In genomic region chr11:120236169-120237107, GRCh38 we compare ENCODE assay signal across 1 cellular context.
TF ChIP-seq lines count a peak whose summit lies in the region.

No MANE protein-coding gene starts in this region.

TF ChIP-seq in K562, 482 proteins besides CTCF, POLR2A, EP300 and RAD21 (continued from another document and continues in another):
- no peak for TF ChIP-seq ZBTB11 (CRISPR knock-in tag; IDR thresholded peaks at IDR 0.05)
- TF ChIP-seq PHTF2 (CRISPR knock-in tag; IDR thresholded peaks at IDR 0.05): no peak
- TF ChIP-seq GTF2F1 (IDR thresholded peaks at IDR 0.05; ENCODE audit: low read depth, low read length): peak; percentile 96
- no peak for TF ChIP-seq RERE (CRISPR knock-in tag; IDR thresholded peaks at IDR 0.05; ENCODE audit: borderline replicate concordance)
- no peak for TF ChIP-seq BHLHE40 (IDR thresholded peaks at IDR 0.05; ENCODE audit: low read length)
- no peak for TF ChIP-seq ZNF175 (CRISPR knock-in tag; IDR thresholded peaks at IDR 0.05; ENCODE audit: low read depth)
- peak; percentile 52; the same call in 1 of the 2 replicates for TF ChIP-seq CREM (IDR thresholded peaks at IDR 0.05; ENCODE audit: low read depth)
- TF ChIP-seq HDAC8 (tag; IDR thresholded peaks at IDR 0.05): no peak
- TF ChIP-seq CHD2 (IDR thresholded peaks at IDR 0.05; ENCODE audit: low read depth, low read length): 0 out of 2 replicates have a peak, but pooled peaks have one; percentile 16
- 0 out of 2 replicates have a peak, but pooled peaks have one; percentile 29 for TF ChIP-seq PTBP1 (IDR thresholded peaks at IDR 0.05; ENCODE audit: low read depth, low read length)
- TF ChIP-seq ZNF184 (CRISPR knock-in tag; IDR thresholded peaks at IDR 0.05): no peak
- peak; percentile 98 for TF ChIP-seq TBP (optimal IDR thresholded peaks at IDR 0.05; ENCODE audit: low read depth, low read length)
- TF ChIP-seq RFX1 (IDR thresholded peaks at IDR 0.05): no peak
- no peak for TF ChIP-seq SMARCA5 (IDR thresholded peaks at IDR 0.05)
- TF ChIP-seq KAT8 (IDR thresholded peaks at IDR 0.05; ENCODE audit: low read depth): no peak
- no peak for TF ChIP-seq ZNF224 (CRISPR knock-in tag; IDR thresholded peaks at IDR 0.05)
- peak in 1 of 3 experiments; percentile 58 for TF ChIP-seq YY1 (IDR thresholded peaks at IDR 0.05; ENCODE audit: borderline replicate concordance in 1 of 3, control insufficient read depth in 1 of 3, extremely low read depth in 1 of 3, insufficient read depth in 3 of 3, insufficient read length in 1 of 3, insufficient replicate concordance in 2 of 3, low read depth in 1 of 3, low read length in 2 of 3)
- TF ChIP-seq CBX8 (IDR thresholded peaks at IDR 0.05; ENCODE audit: borderline replicate concordance, extremely low read depth, low read depth, low read length, poor library complexity, severe bottlenecking): no peak
- no peak for TF ChIP-seq NUFIP1 (IDR thresholded peaks at IDR 0.05; ENCODE audit: partially characterized antibody)
- 0 out of 2 replicates have a peak, but pooled peaks have one; percentile 18 for TF ChIP-seq MXI1 (IDR thresholded peaks at IDR 0.05; ENCODE audit: low read depth, low read length)
- no peak for TF ChIP-seq ZBTB8A (IDR thresholded peaks at IDR 0.05; ENCODE audit: partially characterized antibody)
- TF ChIP-seq ZBTB12 (CRISPR knock-in tag; IDR thresholded peaks at IDR 0.05): no peak
- TF ChIP-seq NFXL1 (CRISPR knock-in tag; IDR thresholded peaks at IDR 0.05): no peak
- no peak for TF ChIP-seq FOSL1 (tag; conservative IDR thresholded peaks at IDR 0.05)
- TF ChIP-seq STAT5B (CRISPR knock-in tag; IDR thresholded peaks at IDR 0.05): no peak
- TF ChIP-seq ZNF324 (CRISPR knock-in tag; IDR thresholded peaks at IDR 0.05): no peak
- 0 out of 4 replicates have a peak, but pooled peaks of 1 of the 2 experiments have one; percentile 32 for TF ChIP-seq ETV6 (IDR thresholded peaks at IDR 0.05; ENCODE audit: borderline replicate concordance in 1 of 2, low read depth in 2 of 2, low read length in 1 of 2)
- TF ChIP-seq ETV6 (CRISPR knock-in tag; IDR thresholded peaks at IDR 0.05; ENCODE audit: borderline replicate concordance): no peak
- TF ChIP-seq PCBP2 (IDR thresholded peaks at IDR 0.05; ENCODE audit: low read depth, low read length, poor library complexity, severe bottlenecking): no peak
- TF ChIP-seq XRCC3 (IDR thresholded peaks at IDR 0.05): no peak; the same call in 1 of the 2 replicates
- no peak for TF ChIP-seq ATF3 (IDR thresholded peaks at IDR 0.05)
- TF ChIP-seq ATF3 (CRISPR knock-in tag; conservative IDR thresholded peaks at IDR 0.05): 0 out of 2 replicates have a peak, but pooled peaks have one; percentile 41
- no peak for TF ChIP-seq ELF4 (CRISPR knock-in tag; IDR thresholded peaks at IDR 0.05)
- peak; percentile 97 for TF ChIP-seq CBX1 (IDR thresholded peaks at IDR 0.05; ENCODE audit: low read depth)
- TF ChIP-seq ZNF449 (CRISPR knock-in tag; IDR thresholded peaks at IDR 0.05): no peak
- TF ChIP-seq ATF6 (CRISPR knock-in tag; IDR thresholded peaks at IDR 0.05): no peak
- 0 out of 4 replicates have a peak, but pooled peaks of 1 of the 2 experiments have one; percentile 10 for TF ChIP-seq KDM1A (IDR thresholded peaks at IDR 0.05)
- no peak for TF ChIP-seq IRF2 (CRISPR knock-in tag; IDR thresholded peaks at IDR 0.05)
- 0 out of 2 replicates have a peak, but pooled peaks have one; percentile 35 for TF ChIP-seq ZBTB7A (IDR thresholded peaks at IDR 0.05; ENCODE audit: borderline replicate concordance, control insufficient read depth, low read depth, low read length)
- no peak for TF ChIP-seq U2AF2 (optimal IDR thresholded peaks at IDR 0.05; ENCODE audit: low read depth, low read length)
- TF ChIP-seq NR0B1 (IDR thresholded peaks at IDR 0.05; ENCODE audit: partially characterized antibody): no peak
- TF ChIP-seq ZC3H8 (IDR thresholded peaks at IDR 0.05): peak; percentile 97
- no peak for TF ChIP-seq ZNF347 (CRISPR knock-in tag; IDR thresholded peaks at IDR 0.05; ENCODE audit: low read depth)
- TF ChIP-seq MEF2A (IDR thresholded peaks at IDR 0.05; ENCODE audit: control insufficient read depth, low read depth, low read length): 0 out of 2 replicates have a peak, but pooled peaks have one; percentile 58
- TF ChIP-seq MAFF (IDR thresholded peaks at IDR 0.05; ENCODE audit: low read length): no peak
- peak; percentile 63 for TF ChIP-seq KDM5B (IDR thresholded peaks at IDR 0.05; ENCODE audit: insufficient replicate concordance, low read depth, low read length)
- TF ChIP-seq CCAR2 (IDR thresholded peaks at IDR 0.05; ENCODE audit: low read depth, low read length): no peak
- no peak for TF ChIP-seq ZNF133 (CRISPR knock-in tag; IDR thresholded peaks at IDR 0.05)
- 0 out of 2 replicates have a peak, but pooled peaks have one; percentile 30 for TF ChIP-seq HNRNPL (IDR thresholded peaks at IDR 0.05; ENCODE audit: low read depth, low read length)
- TF ChIP-seq CHD4 (IDR thresholded peaks at IDR 0.05; ENCODE audit: insufficient read depth, insufficient replicate concordance, low read depth, low read length, poor library complexity, severe bottlenecking): no peak
- no peak for TF ChIP-seq E2F5 (CRISPR knock-in tag; IDR thresholded peaks at IDR 0.05)
- TF ChIP-seq ZSCAN29 (IDR thresholded peaks at IDR 0.05): peak; percentile 42; the same call in 1 of the 2 replicates
